Comparison of ENCODE assay signal across 26 cellular contexts in genomic region chr1:15107897-15108296, GRCh38. TPM values are rescaled to one million over a fixed set of nuclear protein-coding genes. Genes with fewer than 3 reads are reported as not detected.
DNase-seq lines count a peak whose midpoint lies in the region; ATAC-seq, FAIRE-seq and TF ChIP-seq lines count a peak whose summit lies in the region.
"Had no signal": no experiment of that assay in that cellular context is flagged by ENCODE, and none has a peak within 500 bp of the region (broad histone marks: within the 10 kb centered on the region; RNA-seq: fewer than 3 reads in every experiment).

No MANE protein-coding gene starts in this region.

- H2BK15ac ChIP-seq in H1 (ENCODE audit: low read length) = no peak overlapping the region

- H3K4me1 ChIP-seq in GM23338 (ENCODE audit: insufficient read depth) (peaks cover 26% of the 10 kb centered on the region), H1 (replicated peaks in 1 of 4; ENCODE audit: control insufficient read depth in 3 of 4, insufficient read depth in 4 of 4, low read length in 3 of 4) (peaks cover 14 to 31% (median 16%) of the 10 kb centered on the region in 4 experiments), iPS-20b (ENCODE audit: insufficient read depth, low read length) (peaks cover 23% of the 10 kb centered on the region; the same call in 1 of the 2 replicates)
- H3K4me1 ChIP-seq: BE2C, BLaER1 had no signal

- 58% methylated on average over 4 of the region's 4 CpGs; no CpG with 5 or more reads in 1 of the 2 experiments for WGBS in H1 (ENCODE audit: extremely low coverage in 1 of 2, insufficient coverage in 1 of 2, insufficient read length in 1 of 2, insufficient replicate concordance in 2 of 2, low coverage in 1 of 2, low lambda C conversion rate in 2 of 2, missing lambda C conversion rate in 1 of 2), 2 experiments

- TF ChIP-seq EP300 in H1 (IDR thresholded peaks at IDR 0.05; ENCODE audit: borderline replicate concordance in 1 of 2, low read depth in 2 of 2, low read length in 2 of 2) = no peak

- 0 out of 2 replicates have a peak overlapping the region, but pooled peaks have one; percentile 45 for H3K4me2 ChIP-seq in GM23338
- H3K4me2 ChIP-seq in H1 (ENCODE audit: insufficient read depth in 1 of 2, low read depth in 2 of 2, low read length in 2 of 2) = peak overlapping the region in 1 of 2 experiments; percentile 34; a peak in 2 of 4 replicates
- H3K4me2 ChIP-seq: BLaER1 had no signal

- no peak overlapping the region for H3K4me3 Mint-ChIP-seq in GM23338
- no peak overlapping the region for H3K4me3 Mint-ChIP-seq in activated naive CD8-positive, alpha-beta T cell treated with anti-CD3 and anti-CD28 coated beads for 36 hours
- H3K4me3 Mint-ChIP-seq in stimulated activated effector memory CD8-positive, alpha-beta T cell treated with anti-CD3 and anti-CD28 coated beads, Interleukin-12 subunit alpha, Interleukin-12 subunit beta, amount 100 ng/mL, for 72 hours = no peak overlapping the region
- H3K4me3 Mint-ChIP-seq: CD14-positive monocyte; CD4-positive, alpha-beta memory T cell; CD4-positive, CD25-positive, alpha-beta regulatory T cell; CD8-positive, alpha-beta memory T cell had no signal

- POLR2A ChIA-PET in H1 (lab: Charles Lee; ENCODE audit: partially characterized antibody) = no interaction called here

- no peak overlapping the region for H3K9ac ChIP-seq in H1 (replicated peaks in 1 of 4; ENCODE audit: extremely low read depth in 1 of 4, low read depth in 3 of 4, low read length in 3 of 4)
- no peak overlapping the region for H3K9ac ChIP-seq in iPS-20b (ENCODE audit: low read depth, low read length)
- H3K9ac ChIP-seq: BLaER1 had no signal

- H3K23me2 ChIP-seq in H1 (ENCODE audit: low read depth, low read length) = peaks cover 9% of the 10 kb centered on the region; the same call in 1 of the 2 replicates

- H3K79me2 ChIP-seq in GM23338 (replicated peaks; ENCODE audit: insufficient read depth) = no peaks in the 10 kb centered on the region
- no peaks in the 10 kb centered on the region for H3K79me2 ChIP-seq in H1 (ENCODE audit: control insufficient read depth in 1 of 2, insufficient read depth in 2 of 2, low read length in 2 of 2)

- H3F3A ChIP-seq in GM23338 (replicated peaks; ENCODE audit: low read depth) = peaks cover 6% of the 10 kb centered on the region; the same call in 1 of the 2 replicates

- no peak overlapping the region for H3K4me3 ChIP-seq in GM23338
- H3K4me3 ChIP-seq in H7 (ENCODE audit: insufficient read depth, low read depth, low read length) = no peak overlapping the region
- H3K4me3 ChIP-seq in H1 (ENCODE audit: extremely low read depth in 1 of 4, insufficient read depth in 2 of 4, low read depth in 3 of 4, low read length in 4 of 4) = no peak overlapping the region
- peak overlapping the region; percentile 17; the same call in 1 of the 2 replicates for H3K4me3 ChIP-seq in iPS-20b (ENCODE audit: low read length)
- H3K4me3 ChIP-seq: BLaER1 had no signal

- H3K27ac Mint-ChIP-seq in GM23338 = no peak overlapping the region
- H3K27ac Mint-ChIP-seq in activated naive CD8-positive, alpha-beta T cell treated with anti-CD3 and anti-CD28 coated beads for 36 hours = no peak overlapping the region
- no peak overlapping the region for H3K27ac Mint-ChIP-seq in stimulated activated effector memory CD8-positive, alpha-beta T cell treated with anti-CD3 and anti-CD28 coated beads, Interleukin-12 subunit alpha, Interleukin-12 subunit beta, amount 100 ng/mL, for 72 hours
- H3K27ac Mint-ChIP-seq: CD14-positive monocyte; CD4-positive, alpha-beta memory T cell; CD4-positive, CD25-positive, alpha-beta regulatory T cell; CD8-positive, alpha-beta memory T cell had no signal

- no peak overlapping the region for H2BK20ac ChIP-seq in H1 (ENCODE audit: low read length)

- H2BK5ac ChIP-seq in H1 (ENCODE audit: low read depth, low read length) = no peak overlapping the region

- H3K27me3 Mint-ChIP-seq in GM23338 (ENCODE audit: insufficient read depth, low read depth, poor library complexity) = peaks cover 5% of the 10 kb centered on the region
- peaks cover 9% of the 10 kb centered on the region for H3K27me3 Mint-ChIP-seq in activated naive CD8-positive, alpha-beta T cell treated with anti-CD3 and anti-CD28 coated beads for 36 hours

- no peak overlapping the region for H3K56ac ChIP-seq in H1 (replicated peaks; ENCODE audit: insufficient read length, low read depth, low read length)

- H3K4me1 Mint-ChIP-seq in GM23338 = peaks cover 31% of the 10 kb centered on the region
- H3K4me1 Mint-ChIP-seq in activated naive CD8-positive, alpha-beta T cell treated with anti-CD3 and anti-CD28 coated beads for 36 hours = peaks cover 10% of the 10 kb centered on the region
- peaks cover 7% of the 10 kb centered on the region for H3K4me1 Mint-ChIP-seq in stimulated activated effector memory CD8-positive, alpha-beta T cell treated with anti-CD3 and anti-CD28 coated beads, Interleukin-12 subunit alpha, Interleukin-12 subunit beta, amount 100 ng/mL, for 72 hours

- no peaks in the 10 kb centered on the region for H3K79me1 ChIP-seq in H1 (ENCODE audit: low read depth, low read length)

- H3K9me3 Mint-ChIP-seq in GM23338 = no peaks in the 10 kb centered on the region
- no peaks in the 10 kb centered on the region for H3K9me3 Mint-ChIP-seq in activated naive CD8-positive, alpha-beta T cell treated with anti-CD3 and anti-CD28 coated beads for 36 hours
- H3K9me3 Mint-ChIP-seq in stimulated activated effector memory CD8-positive, alpha-beta T cell treated with anti-CD3 and anti-CD28 coated beads, Interleukin-12 subunit alpha, Interleukin-12 subunit beta, amount 100 ng/mL, for 72 hours = no peaks in the 10 kb centered on the region

- TF ChIP-seq CTCF in GM23338 (conservative IDR thresholded peaks at IDR 0.05; ENCODE audit: low read depth in 2 of 2) = no peak
- no peak for TF ChIP-seq CTCF in H1 (IDR thresholded peaks at IDR 0.05; ENCODE audit: control extremely low read depth in 1 of 3, insufficient read depth in 1 of 3, low read depth in 1 of 3, low read length in 3 of 3)

- no peak overlapping the region for H2BK12ac ChIP-seq in H1 (ENCODE audit: low read depth, low read length)

- H3K36me3 Mint-ChIP-seq in GM23338 (ENCODE audit: low read depth) = no peaks in the 10 kb centered on the region
- no peaks in the 10 kb centered on the region for H3K36me3 Mint-ChIP-seq in activated naive CD8-positive, alpha-beta T cell treated with anti-CD3 and anti-CD28 coated beads for 36 hours
- no peaks in the 10 kb centered on the region for H3K36me3 Mint-ChIP-seq in stimulated activated effector memory CD8-positive, alpha-beta T cell treated with anti-CD3 and anti-CD28 coated beads, Interleukin-12 subunit alpha, Interleukin-12 subunit beta, amount 100 ng/mL, for 72 hours
- H3K36me3 Mint-ChIP-seq: CD14-positive monocyte; CD4-positive, alpha-beta memory T cell; CD4-positive, CD25-positive, alpha-beta regulatory T cell; CD8-positive, alpha-beta memory T cell had no signal

- no peak overlapping the region for H4K5ac ChIP-seq in H1 (ENCODE audit: insufficient read length, low read depth, low read length)

- H3K27me3 ChIP-seq in GM23338 (ENCODE audit: insufficient read depth) (no peaks in the 10 kb centered on the region), H7 (ENCODE audit: control insufficient read depth, insufficient read depth, low read length) (no peaks in the 10 kb centered on the region), H1 (replicated peaks in 1 of 4; ENCODE audit: control insufficient read depth in 3 of 4, extremely low read depth in 1 of 4, insufficient read depth in 3 of 4, low read length in 3 of 4) (no peaks in the 10 kb centered on the region; a peak in 1 of 7 replicates), iPS-20b (ENCODE audit: insufficient read depth, low read length) (no peaks in the 10 kb centered on the region)
- H3K27me3 ChIP-seq: BE2C, BLaER1 had no signal

- H3K4ac ChIP-seq in H1 (replicated peaks; ENCODE audit: insufficient read length, low read depth, low read length) = no peak overlapping the region

- H3K18ac ChIP-seq in H1 (ENCODE audit: extremely low read depth, low read length) = no peak overlapping the region

- TF ChIP-seq RAD21 in H1 (IDR thresholded peaks at IDR 0.05 in 1 of 2, conservative IDR thresholded peaks at IDR 0.05 in 1 of 2; ENCODE audit: low read depth in 2 of 2, low read length in 2 of 2) = no peak

- H4K20me1 ChIP-seq in GM23338 (replicated peaks; ENCODE audit: insufficient read depth) (no peaks in the 10 kb centered on the region), H1 (replicated peaks in 1 of 2; ENCODE audit: control insufficient read depth in 1 of 2, insufficient read depth in 2 of 2, low read length in 2 of 2) (peaks cover 0 to 2% of the 10 kb centered on the region in 2 experiments)
- H4K20me1 ChIP-seq: BLaER1 had no signal

- H3K36me3 ChIP-seq in GM23338 (ENCODE audit: insufficient read depth) (no peaks in the 10 kb centered on the region), H7 (replicated peaks; ENCODE audit: control insufficient read depth, insufficient read depth, low read length) (no peaks in the 10 kb centered on the region), H1 (ENCODE audit: control insufficient read depth in 2 of 4, insufficient read depth in 4 of 4, low read length in 3 of 4) (no peaks in the 10 kb centered on the region), iPS-20b (ENCODE audit: insufficient read depth, low read depth, low read length) (no peaks in the 10 kb centered on the region)
- H3K36me3 ChIP-seq: BE2C, BLaER1 had no signal

- H4K91ac ChIP-seq in H1 (replicated peaks; ENCODE audit: insufficient read length, low read length) = no peak overlapping the region

- H3K9me3 ChIP-seq in H1 (ENCODE audit: insufficient read depth in 2 of 2, low read depth in 1 of 2, low read length in 1 of 2) = no peaks in the 10 kb centered on the region
- H3K9me3 ChIP-seq in iPS-20b (ENCODE audit: insufficient read depth, low read depth, low read length) = no peaks in the 10 kb centered on the region
- H3K9me3 ChIP-seq: BE2C had no signal

- peak; percentile 19; the same call in 2 of the 3 replicates for ATAC-seq in GM23338
- ATAC-seq in HG02642 (IDR thresholded peaks at IDR 0.05; ENCODE audit: poor library complexity, unreplicated experiment) = no peak
- ATAC-seq in stimulated activated effector memory CD8-positive, alpha-beta T cell treated with anti-CD3 and anti-CD28 coated beads, Interleukin-12 subunit alpha, Interleukin-12 subunit beta, amount 100 ng/mL, for 72 hours = no peak

- no peak for FAIRE-seq in H1 (lab: Jason Lieb, UNC)
- FAIRE-seq: A204.1, D721Med, G401.6, GM12891, GM19239 had no signal

- CTCF ChIA-PET in H1 (lab: Charles Lee; ENCODE audit: partially characterized antibody) = interaction anchor here (0.9 to 3.1 kb wide), 12 partner anchors 8 to 323 kb away, joined by 3 to 13 read pairs (median 5); partner anchors contain the start of gene TMEM51

- H3K9me2 ChIP-seq in GM23338 (ENCODE audit: insufficient read depth) = no peaks in the 10 kb centered on the region

- H3K14ac ChIP-seq in H1 (ENCODE audit: insufficient read length) = no peak overlapping the region

- no peak overlapping the region for H2AK5ac ChIP-seq in H1 (ENCODE audit: low read depth, low read length)

- H2AFZ ChIP-seq in GM23338 (no peak overlapping the region), H1 (ENCODE audit: low read length) (no peak overlapping the region)

- H3K27ac ChIP-seq in GM23338 (ENCODE audit: low read depth) (no peak overlapping the region), H1 (ENCODE audit: low read depth, low read length) (no peak overlapping the region), iPS-20b (ENCODE audit: low read length) (no peak overlapping the region)
- H3K27ac ChIP-seq: BLaER1 had no signal

- H4K8ac ChIP-seq in H1 (ENCODE audit: extremely low read depth, insufficient read depth, low read length) = no peak overlapping the region

- peak; percentile 45 for DNase-seq in GM23338 (ENCODE audit: low spot score)
- DNase-seq in H7 = peak; percentile 69
- no peak for DNase-seq in H1 (ENCODE audit: low read depth in 1 of 2, low spot score in 2 of 2)
- no peak for DNase-seq in activated naive CD4-positive, alpha-beta T cell treated with Interleukin-2 at 50 U/mL for 16 hours
- DNase-seq in activated naive CD8-positive, alpha-beta T cell treated with anti-CD3 and anti-CD28 coated beads for 36 hours = no peak
- DNase-seq in stimulated activated effector memory CD8-positive, alpha-beta T cell treated with anti-CD3 and anti-CD28 coated beads, Interleukin-12 subunit alpha, Interleukin-12 subunit beta, amount 100 ng/mL, for 72 hours (ENCODE audit: low spot score in 2 of 2) = no peak
- DNase-seq: 8988T; ACHN; BE2C; C1 segment of cervical spinal cord; Calu3; CD4-positive, alpha-beta memory T cell; CD4-positive, CD25-positive, alpha-beta regulatory T cell; COR-L47; DMS79 treated with DMSO at 0.1 percent for 48 hours; GF-D8 had no signal

- TF ChIP-seq POLR2A in H1 (IDR thresholded peaks at IDR 0.05; ENCODE audit: control extremely low read depth in 1 of 2, low read depth in 2 of 2, low read length in 2 of 2) = no peak

- H2BK120ac ChIP-seq in H1 (replicated peaks; ENCODE audit: low read depth, low read length) = no peak overlapping the region

- H3K23ac ChIP-seq in H1 (ENCODE audit: insufficient read length) = no peak overlapping the region

RNA-seq across cellular contexts. Expression of gene TMEM51, which starts 45.6 kb away (rescaled TPM):
- 5.2 and 7.9 TPM in 2 replicates for total RNA-seq in GM23338 (2014; rRNA removed; shearing (Covaris generic))
- polyA plus RNA-seq in GM23338 (2016; fragmentation: Nextera tagmentation; extraction: Ambion mirVana) (4.0 and 4.7 TPM in 2 replicates), H1 (2011; rRNA removed) (10.7 and 12.6 TPM in 2 replicates)
- 9.8 and 11.9 TPM in 2 replicates for total RNA-seq in H7 (2014; rRNA removed; shearing (Covaris generic))
- total RNA-seq in H1 (2021; fragmentation: NEBNext Ultra II Directional; extraction: Animal tissue kit (Norgen Biotek cat#: 25700)) = 9.1 and 9.9 TPM in 2 replicates
- 11.5 TPM for polyA plus RNA-seq in H1 (2011; cell fraction: cytosol; rRNA removed)
- 7.3 TPM for polyA plus RNA-seq in H1 (2011; cell fraction: nucleus; rRNA removed)
- polyA plus RNA-seq in H1 (2012, experiment 1 of 2) = 7.8 to 12.5 TPM (median 10.2 TPM) in 4 replicates
- 11.6 TPM for polyA plus RNA-seq in H1 (2012, experiment 2 of 2)
- polyA plus RNA-seq in H1 (2013, experiment 1 of 2) = 10.4 TPM
- polyA plus RNA-seq in H1 (2013, experiment 2 of 2) = 13.1 TPM
- polyA minus RNA-seq in H1 (2011; rRNA and poly(A)+ RNA removed) = 3.4 and 3.9 TPM in 2 replicates
- polyA minus RNA-seq in H1 (2011; cell fraction: cytosol; rRNA and poly(A)+ RNA removed) = 8.4 TPM
- polyA minus RNA-seq in H1 (2011; cell fraction: nucleus; rRNA and poly(A)+ RNA removed) = 4.8 TPM
- total RNA-seq in activated naive CD8-positive, alpha-beta T cell treated with anti-CD3 and anti-CD28 coated beads for 36 hours = not detected
- total RNA-seq: CD4-positive, CD25-positive, alpha-beta regulatory T cell had no signal
- polyA plus RNA-seq: CD4-positive, alpha-beta memory T cell; CD4-positive, CD25-positive, alpha-beta regulatory T cell; CD8-positive, alpha-beta memory T cell had no signal

Comparison
In these comparisons a context has a peak if more than half of its experiments do, and no peak if none do; other contexts are left out.
1. DNase-seq: peak in GM23338 (single experiment) and H7 (single experiment); none in H1 (0 of 2), activated naive CD4-positive, alpha-beta T cell treated with Interleukin-2 at 50 U/mL for 16 hours (single experiment), activated naive CD8-positive, alpha-beta T cell treated with anti-CD3 and anti-CD28 coated beads for 36 hours (single experiment) and stimulated activated effector memory CD8-positive, alpha-beta T cell treated with anti-CD3 and anti-CD28 coated beads, Interleukin-12 subunit alpha, Interleukin-12 subunit beta, amount 100 ng/mL, for 72 hours (0 of 2).